Comparison of ENCODE assay signal across 16 cellular contexts in the genomic region with DNA sequence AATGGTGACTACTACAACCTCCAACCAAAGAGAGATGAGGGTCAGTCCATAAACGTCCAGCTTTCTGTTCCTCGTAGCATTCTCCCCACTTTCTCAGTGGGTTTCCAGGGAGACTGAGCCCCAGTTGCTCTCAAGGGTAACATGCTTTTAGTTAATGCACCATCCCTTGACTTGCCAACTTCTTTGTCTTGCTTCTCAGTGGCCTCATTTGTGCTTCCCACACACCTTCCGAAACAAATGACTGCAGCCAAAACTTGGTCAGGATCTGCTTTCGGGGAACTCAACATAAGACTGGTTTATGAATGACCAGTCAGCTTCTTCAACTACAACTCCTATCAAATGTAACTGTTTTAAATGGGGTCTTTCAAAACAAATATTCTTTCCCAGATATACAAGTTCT.
"Had no signal": no experiment of that assay in that cellular context is flagged by ENCODE, and none has a peak within 500 bp of the region (broad histone marks: within the 10 kb centered on the region; RNA-seq: fewer than 3 reads in every experiment).

No MANE protein-coding gene starts in this region.

- H3K36me3 ChIP-seq: thoracic aorta had no signal

- ATAC-seq: activated CD8-positive, alpha-beta T cell treated with anti-CD3 and anti-CD28 coated beads for 36 hours; activated T-helper 17 cell treated with anti-CD3 and anti-CD28 coated beads, Interleukin-2, amount 50 U/mL, for 72 hours; natural killer cell treated with Interleukin-12 subunit alpha and Interleukin-12 subunit beta and Interleukin-15 and Interleukin-18, amount 100 ng/mL, for 72 hours had no signal

- H3K27ac Mint-ChIP-seq: activated CD4-positive, alpha-beta T cell treated with anti-CD3 and anti-CD28 coated beads, Interleukin-2, amount 10 ng/mL, durations not matched to agents 24 days and 14 days; activated CD8-positive, alpha-beta T cell treated with anti-CD3 and anti-CD28 coated beads for 36 hours; activated T-helper 17 cell treated with anti-CD3 and anti-CD28 coated beads, Interleukin-2, amount 50 U/mL, for 72 hours; natural killer cell treated with Interleukin-12 subunit alpha and Interleukin-12 subunit beta and Interleukin-15 and Interleukin-18, amount 100 ng/mL, for 72 hours had no signal

- H3K4me3 Mint-ChIP-seq: activated CD4-positive, alpha-beta T cell treated with anti-CD3 and anti-CD28 coated beads, Interleukin-2, amount 10 ng/mL, durations not matched to agents 24 days and 14 days; activated CD8-positive, alpha-beta T cell treated with anti-CD3 and anti-CD28 coated beads for 36 hours; activated T-helper 17 cell treated with anti-CD3 and anti-CD28 coated beads, Interleukin-2, amount 50 U/mL, for 72 hours; natural killer cell treated with Interleukin-12 subunit alpha and Interleukin-12 subunit beta and Interleukin-15 and Interleukin-18, amount 100 ng/mL, for 72 hours had no signal

- H3K36me3 Mint-ChIP-seq: brain; natural killer cell treated with Interleukin-12 subunit alpha and Interleukin-12 subunit beta and Interleukin-15 and Interleukin-18, amount 100 ng/mL, for 72 hours had no signal

- FAIRE-seq: colon, urothelium cell line had no signal

- H3K9me3 Mint-ChIP-seq: activated CD4-positive, alpha-beta T cell treated with anti-CD3 and anti-CD28 coated beads, Interleukin-2, amount 10 ng/mL, durations not matched to agents 24 days and 14 days; activated CD8-positive, alpha-beta T cell treated with anti-CD3 and anti-CD28 coated beads for 36 hours; activated T-helper 17 cell treated with anti-CD3 and anti-CD28 coated beads, Interleukin-2, amount 50 U/mL, for 72 hours; natural killer cell treated with Interleukin-12 subunit alpha and Interleukin-12 subunit beta and Interleukin-15 and Interleukin-18, amount 100 ng/mL, for 72 hours had no signal

- H3K4me1 Mint-ChIP-seq: activated CD4-positive, alpha-beta T cell treated with anti-CD3 and anti-CD28 coated beads, Interleukin-2, amount 10 ng/mL, durations not matched to agents 24 days and 14 days; activated T-helper 17 cell treated with anti-CD3 and anti-CD28 coated beads, Interleukin-2, amount 50 U/mL, for 72 hours had no signal

- H3K4me3 ChIP-seq: skin epidermis, thoracic aorta had no signal

- DNase-seq: activated CD4-positive, alpha-beta T cell treated with anti-CD3 and anti-CD28 coated beads, Interleukin-2, amount 10 ng/mL, durations not matched to agents 24 days and 14 days; activated CD8-positive, alpha-beta T cell treated with anti-CD3 and anti-CD28 coated beads for 36 hours; activated naive CD4-positive, alpha-beta T cell treated with Interleukin-2 at 50 U/mL for 16 hours; activated T-cell treated with anti-CD3 and anti-CD28 coated beads, Interleukin-2, amount 50 U/mL, for 1 hour; central memory CD4-positive, alpha-beta T cell; posterior cingulate gyrus; stimulated activated CD4-positive, alpha-beta T cell treated with anti-CD3 and anti-CD28 coated beads, Interleukin-4, amount 100 ng/mL, for 1 hour; T-helper 1 cell; T-helper 9 cell had no signal

- H3K27me3 Mint-ChIP-seq: activated CD8-positive, alpha-beta T cell treated with anti-CD3 and anti-CD28 coated beads for 36 hours had no signal

- H3K9me3 ChIP-seq: thoracic aorta had no signal
